Comparison of ENCODE assay signal across 8 cellular contexts in the genomic region with DNA sequence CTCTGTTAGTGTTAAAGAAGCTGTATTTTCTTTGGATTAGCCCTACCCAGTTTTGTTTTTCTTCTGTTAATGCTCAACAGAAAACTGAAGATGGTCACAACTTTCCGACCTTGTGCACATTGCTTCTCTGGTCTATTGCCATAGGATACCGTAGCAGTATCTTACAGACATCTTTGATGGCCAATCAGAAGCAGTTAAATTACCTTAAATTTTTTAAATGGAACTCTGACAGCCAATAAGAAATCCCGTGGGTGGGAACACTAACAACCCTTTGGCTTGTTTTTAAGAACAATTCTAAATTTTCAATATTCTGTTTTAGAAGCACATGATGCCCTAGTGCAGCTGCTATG. TPM values are rescaled to one million over a fixed set of nuclear protein-coding genes. Genes with fewer than 3 reads are reported as not detected.
DNase-seq lines count a peak whose midpoint lies in the region; ATAC-seq, FAIRE-seq and TF ChIP-seq lines count a peak whose summit lies in the region.

No MANE protein-coding gene starts in this region.

- H3K9me3 ChIP-seq in HAP-1: no peaks in the 10 kb centered on the region
- no peaks in the 10 kb centered on the region for H3K9me3 ChIP-seq in MG63
- H3K9me3 ChIP-seq in T-helper 17 cell (ENCODE audit: control insufficient read depth, low read length, poor library complexity, severe bottlenecking): no peaks in the 10 kb centered on the region

- TF ChIP-seq CTCF in fibroblast of mammary gland (conservative IDR thresholded peaks at IDR 0.05; ENCODE audit: control insufficient read depth, insufficient read depth, low read depth, low read length) (no peak), neural crest cell (conservative IDR thresholded peaks at IDR 0.05) (no peak), D721Med (IDR thresholded peaks at IDR 0.05; ENCODE audit: insufficient read depth, missing control alignments) (no peak)

- H3K4me3 Mint-ChIP-seq in T-helper 17 cell (peak overlapping the region; percentile 93), neural crest cell (peak overlapping the region; percentile 95)

- in situ Hi-C loops in HAP-1 (cut with MboI; ENCODE audit: low sequenced_read_pairs): no loop called here

- H3K4me1 ChIP-seq in HAP-1: peaks cover 24% of the 10 kb centered on the region

- H3K27ac Mint-ChIP-seq in T-helper 17 cell (peak overlapping the region; percentile 92), neural crest cell (ENCODE audit: unreplicated experiment) (peak overlapping the region; percentile 96)

- H3K4me3 ChIP-seq in HAP-1: peak overlapping the region; percentile 45
- H3K4me3 ChIP-seq in MG63: peak overlapping the region; percentile 55
- peak overlapping the region; percentile 82 for H3K4me3 ChIP-seq in fibroblast of mammary gland (ENCODE audit: control insufficient read depth, low read depth, low read length)

- H3K27me3 ChIP-seq in HAP-1 (ENCODE audit: low read depth): no peaks in the 10 kb centered on the region
- H3K27me3 ChIP-seq in MG63: no peaks in the 10 kb centered on the region

- H3K27me3 Mint-ChIP-seq in T-helper 17 cell (no peaks in the 10 kb centered on the region), neural crest cell (ENCODE audit: low read depth) (no peaks in the 10 kb centered on the region)

- H3K36me3 Mint-ChIP-seq in T-helper 17 cell (ENCODE audit: low read depth): no peaks in the 10 kb centered on the region
- no peaks in the 10 kb centered on the region for H3K36me3 Mint-ChIP-seq in neural crest cell (ENCODE audit: low read depth)

- peaks cover 4% of the 10 kb centered on the region for H3K36me3 ChIP-seq in HAP-1 (replicated peaks)
- H3K36me3 ChIP-seq in MG63: peaks cover 5% of the 10 kb centered on the region

- H3K9me3 Mint-ChIP-seq in neural crest cell: no peaks in the 10 kb centered on the region

- peaks cover 41% of the 10 kb centered on the region for H3K4me1 Mint-ChIP-seq in T-helper 17 cell
- H3K4me1 Mint-ChIP-seq in neural crest cell: peaks cover 40% of the 10 kb centered on the region

- DNase-seq in SIG-M5 treated with dmso at 0.1 percent for 504 hours (lab: John Stamatoyannopoulos, UW; ENCODE audit: unreplicated experiment) (peak; percentile 59), SIG-M5 (lab: John Stamatoyannopoulos, UW) (no peak), HAP-1 (ENCODE audit: low spot score in 2 of 2) (peak in 1 of 2 experiments; percentile 80), MG63 (no peak), T-helper 17 cell (no peak), fibroblast of mammary gland (ENCODE audit: low read depth) (peak; percentile 90), neural crest cell (ENCODE audit: low read depth, low spot score) (no peak), D721Med (ENCODE audit: insufficient read length, low spot score) (no peak)

- no peak for FAIRE-seq in D721Med (lab: Jason Lieb, UNC)

- ATAC-seq in T-helper 17 cell: peak; percentile 86

RNA-seq across cellular contexts. Expression of gene NFYC, which starts 17.2 kb away (rescaled TPM):
- 10.7 and 16.4 TPM in 2 replicates for total RNA-seq in MG63 (2014; rRNA removed; shearing (Covaris generic); ENCODE audit: low replicate concordance)
- total RNA-seq in T-helper 17 cell: 10 to 100 TPM; 42.3 to 45.7 TPM
- 67.2 and 73.1 TPM in 2 replicates for total RNA-seq in neural crest cell

RNA-seq across cellular contexts. Expression of gene RIMS3, which starts 43.2 kb away (rescaled TPM):
- total RNA-seq in MG63 (2014; rRNA removed; shearing (Covaris generic); ENCODE audit: low replicate concordance): 0.82 TPM in 1 of 2 replicates, not detected in the other
- total RNA-seq in T-helper 17 cell (1 to 10 TPM; 1.7 to 2.1 TPM), neural crest cell (22.4 and 22.9 TPM in 2 replicates)

Comparison
In these comparisons a context has a peak if more than half of its experiments do, and no peak if none do; other contexts are left out.
1. DNase-seq: peak in SIG-M5 treated with dmso at 0.1 percent for 504 hours (single experiment) and fibroblast of mammary gland (single experiment); none in SIG-M5 (single experiment), MG63 (single experiment), T-helper 17 cell (0 of 3), neural crest cell (single experiment) and D721Med (single experiment).
2. Peak in every context shown above with its lines, with median percentiles within 50 percentile points of each other: H3K4me3 ChIP-seq.